ENCODE assay signal across 10 cellular contexts in genomic region chr10:103833731-103834365, GRCh38. TPM values are rescaled to one million over a fixed set of nuclear protein-coding genes. Genes with fewer than 3 reads are reported as not detected.
DNase-seq lines count a peak whose midpoint lies in the region; ATAC-seq, FAIRE-seq and TF ChIP-seq lines count a peak whose summit lies in the region.
"Had no signal": no experiment of that assay in that cellular context is flagged by ENCODE, and none has a peak within 500 bp of the region (broad histone marks: within the 10 kb centered on the region; RNA-seq: fewer than 3 reads in every experiment).

No MANE protein-coding gene starts in this region.

- H3K27ac ChIP-seq in GM23338 (ENCODE audit: low read depth) (0 out of 2 replicates have a peak overlapping the region, but pooled peaks have one; percentile 72), adrenal gland (peak overlapping the region in 4 of 5 donors; percentile 9 to 79 (median 43)), kidney (ENCODE audit: low read depth in 2 of 2, low read length in 2 of 2) (peak overlapping the region in 1 of 2 donors; percentile 58), smooth muscle cell (ENCODE audit: low read depth) (peak overlapping the region; percentile 89), trophoblast cell (ENCODE audit: low read depth, low read length) (no peak overlapping the region)
- H3K27ac ChIP-seq: SJSA1 had no signal

- peak overlapping the region; percentile 30; the same call in 1 of the 3 replicates for H3K4me3 Mint-ChIP-seq in GM23338

- FAIRE-seq in kidney (lab: Jason Lieb, UNC), result no peak

- no peaks in the 10 kb centered on the region for H3K27me3 Mint-ChIP-seq in GM23338 (ENCODE audit: insufficient read depth, low read depth, poor library complexity)

- no peak overlapping the region for H3K4ac ChIP-seq in trophoblast cell (ENCODE audit: low read depth, low read length)

- H4K20me1 ChIP-seq in GM23338 (replicated peaks; ENCODE audit: insufficient read depth), result no peaks in the 10 kb centered on the region
- H4K20me1 ChIP-seq in smooth muscle cell (ENCODE audit: low read depth), result peaks cover 96% of the 10 kb centered on the region

- H3F3A ChIP-seq in GM23338 (replicated peaks; ENCODE audit: low read depth) (no peaks in the 10 kb centered on the region), smooth muscle cell (ENCODE audit: low read depth) (peaks cover 36% of the 10 kb centered on the region)

- DNase-seq in GM23338 (ENCODE audit: low spot score), result peak; percentile 86
- peak; percentile 55 to 83 (median 68) for DNase-seq in adrenal gland
- peak; percentile 88 for DNase-seq in kidney
- no peak for DNase-seq in smooth muscle cell (lab: John Stamatoyannopoulos, UW; ENCODE audit: unreplicated experiment)
- DNase-seq in NCI-H1694 treated with DMSO at 0.1 percent for 48 hours (lab: John Stamatoyannopoulos, UW), result no peak
- DNase-seq in activated CD4-positive, alpha-beta T cell treated with anti-CD3 and anti-CD28 coated beads, Interleukin-2, amount 50 U/mL, for 48 hours, result no peak
- no peak for DNase-seq in trophoblast cell
- DNase-seq: activated effector memory CD4-positive, alpha-beta T cell treated with Interleukin-2 at 50 U/mL for 16 hours had no signal

- no peaks in the 10 kb centered on the region for H3K27me3 ChIP-seq in GM23338 (ENCODE audit: insufficient read depth)
- no peaks in the 10 kb centered on the region for H3K27me3 ChIP-seq in adrenal gland
- no peaks in the 10 kb centered on the region for H3K27me3 ChIP-seq in smooth muscle cell (ENCODE audit: low read depth)
- H3K27me3 ChIP-seq in trophoblast cell (ENCODE audit: insufficient read depth, low read length), result no peaks in the 10 kb centered on the region
- H3K27me3 ChIP-seq: SJSA1 had no signal

- H2AK5ac ChIP-seq in trophoblast cell (ENCODE audit: low read length), result no peak overlapping the region

- H3K4me2 ChIP-seq in GM23338 (peak overlapping the region; percentile 77), smooth muscle cell (peak overlapping the region; percentile 27), trophoblast cell (ENCODE audit: low read length) (no peak overlapping the region)

- H3K23ac ChIP-seq in trophoblast cell (ENCODE audit: low read length), result no peak overlapping the region

- no peaks in the 10 kb centered on the region for H3K9me3 ChIP-seq in adrenal gland (replicated peaks in 1 of 3)
- no peaks in the 10 kb centered on the region for H3K9me3 ChIP-seq in kidney (ENCODE audit: control insufficient read depth in 1 of 2, low read length in 2 of 2)
- H3K9me3 ChIP-seq in smooth muscle cell (replicated peaks; ENCODE audit: low read depth), result no peaks in the 10 kb centered on the region
- no peaks in the 10 kb centered on the region for H3K9me3 ChIP-seq in trophoblast cell (ENCODE audit: insufficient read depth, low read depth, low read length)
- H3K9me3 ChIP-seq: SJSA1 had no signal

- H3K4me1 Mint-ChIP-seq in GM23338, result peaks cover 45% of the 10 kb centered on the region

- H3K79me1 ChIP-seq in trophoblast cell (ENCODE audit: low read length), result peaks cover 2% of the 10 kb centered on the region

- H3K9ac ChIP-seq in kidney (ENCODE audit: low read length in 2 of 2) (no peak overlapping the region), smooth muscle cell (ENCODE audit: low read depth) (no peak overlapping the region), trophoblast cell (ENCODE audit: low read length) (no peak overlapping the region)

- H3K79me2 ChIP-seq in GM23338 (replicated peaks; ENCODE audit: insufficient read depth) (no peaks in the 10 kb centered on the region), smooth muscle cell (ENCODE audit: low read depth) (peaks cover 96% of the 10 kb centered on the region), trophoblast cell (ENCODE audit: control insufficient read depth, insufficient read depth, low read length, poor library complexity) (peaks cover 2% of the 10 kb centered on the region)

- H3K18ac ChIP-seq in trophoblast cell (ENCODE audit: low read length), result no peak overlapping the region

- no peak overlapping the region for H4K12ac ChIP-seq in trophoblast cell (ENCODE audit: low read depth, low read length)

- no peaks in the 10 kb centered on the region for H3K9me2 ChIP-seq in GM23338 (ENCODE audit: insufficient read depth)

- 50 to 58% (median 54%) methylated on average over 5 of the region's 5 CpGs for WGBS in adrenal gland, 4 donors
- 52% methylated on average over 5 of the region's 5 CpGs for WGBS in smooth muscle cell (ENCODE audit: low lambda C conversion rate)
- whole genome bisulfite sequencing in trophoblast cell (ENCODE audit: extremely low coverage, insufficient coverage, insufficient read length), result no CpG with 5 or more reads among the region's 5 CpGs

- TF ChIP-seq POLR2A in adrenal gland (IDR thresholded peaks at IDR 0.05), result no peak

- H4K8ac ChIP-seq in trophoblast cell (ENCODE audit: low read depth, low read length), result no peak overlapping the region

- H3K27ac Mint-ChIP-seq in GM23338, result peak overlapping the region; percentile 84

- H3K4me1 ChIP-seq in GM23338 (ENCODE audit: insufficient read depth), result peaks cover 30% of the 10 kb centered on the region; the same call in 1 of the 2 replicates
- peaks cover 0 to 11% of the 10 kb centered on the region in 2 donors for H3K4me1 ChIP-seq in adrenal gland (replicated peaks in 1 of 2)
- H3K4me1 ChIP-seq in kidney (ENCODE audit: control insufficient read depth in 1 of 2, insufficient read depth in 1 of 2, low read depth in 1 of 2, low read length in 2 of 2), result peaks cover 5 to 8% of the 10 kb centered on the region in 2 donors
- peaks cover 45% of the 10 kb centered on the region for H3K4me1 ChIP-seq in smooth muscle cell (ENCODE audit: low read depth)
- peaks cover 5 to 8% of the 10 kb centered on the region in 2 experiments for H3K4me1 ChIP-seq in trophoblast cell (ENCODE audit: control insufficient read depth in 1 of 2, insufficient read depth in 2 of 2, low read length in 2 of 2)

- H2BK12ac ChIP-seq in trophoblast cell (ENCODE audit: low read length), result no peak overlapping the region

- intact Hi-C loops in adrenal gland (cut with DNase I), result no loop called here
- intact Hi-C loops in kidney (cut with DNase I), result no loop called here

- H3K4me3 ChIP-seq in GM23338 (peak overlapping the region; percentile 44), adrenal gland (no peak overlapping the region), kidney (ENCODE audit: low read length in 2 of 2) (no peak overlapping the region), smooth muscle cell (no peak overlapping the region), trophoblast cell (ENCODE audit: low read depth, low read length) (no peak overlapping the region)
- H3K4me3 ChIP-seq: SJSA1 had no signal

- no peak overlapping the region for H2BK5ac ChIP-seq in trophoblast cell (ENCODE audit: low read depth, low read length, poor library complexity)

- H3K14ac ChIP-seq in trophoblast cell (ENCODE audit: low read length), result no peak overlapping the region

- H3K9me3 Mint-ChIP-seq in GM23338, result peaks cover 16% of the 10 kb centered on the region; the same call in 2 of the 3 replicates

- H3K36me3 ChIP-seq in GM23338 (ENCODE audit: insufficient read depth), result no peaks in the 10 kb centered on the region
- H3K36me3 ChIP-seq in adrenal gland (replicated peaks in 1 of 2), result no peaks in the 10 kb centered on the region
- H3K36me3 ChIP-seq in kidney (ENCODE audit: control insufficient read depth in 1 of 2, insufficient read depth in 2 of 2, low read length in 2 of 2), result no peaks in the 10 kb centered on the region
- no peaks in the 10 kb centered on the region for H3K36me3 ChIP-seq in smooth muscle cell (ENCODE audit: low read depth)
- no peaks in the 10 kb centered on the region for H3K36me3 ChIP-seq in trophoblast cell (ENCODE audit: control insufficient read depth in 1 of 2, insufficient read depth in 2 of 2, low read length in 2 of 2)
- H3K36me3 ChIP-seq: SJSA1 had no signal

- ATAC-seq in GM23338 (peak; percentile 80), GM19035 (IDR thresholded peaks at IDR 0.05; ENCODE audit: unreplicated experiment) (no peak)

- H2BK120ac ChIP-seq in trophoblast cell (ENCODE audit: insufficient read depth, low read length, poor library complexity), result no peak overlapping the region

- TF ChIP-seq CTCF in GM23338 (conservative IDR thresholded peaks at IDR 0.05; ENCODE audit: low read depth in 2 of 2) (no peak), adrenal gland (IDR thresholded peaks at IDR 0.05) (no peak), kidney (IDR thresholded peaks at IDR 0.05; ENCODE audit: borderline replicate concordance, extremely low read depth, insufficient read depth) (no peak), smooth muscle cell (IDR thresholded peaks at IDR 0.05; ENCODE audit: borderline replicate concordance, insufficient read depth, poor library complexity, severe bottlenecking) (no peak)

- no peak overlapping the region for H4K91ac ChIP-seq in trophoblast cell (ENCODE audit: low read depth, low read length)

- H3K36me3 Mint-ChIP-seq in GM23338 (ENCODE audit: low read depth), result peaks cover 3% of the 10 kb centered on the region; the same call in 2 of the 3 replicates

- peak overlapping the region; percentile 74 for H2AFZ ChIP-seq in GM23338
- H2AFZ ChIP-seq in smooth muscle cell (ENCODE audit: low read depth), result no peak overlapping the region
- no peak overlapping the region for H2AFZ ChIP-seq in trophoblast cell (ENCODE audit: insufficient read depth, low read length, poor library complexity)

TF ChIP-seq in GM23338, 12 proteins besides CTCF, POLR2A, EP300 and RAD21:
- 0 out of 2 replicates have a peak, but pooled peaks have one; percentile 16 for TF ChIP-seq ETS1 (IDR thresholded peaks at IDR 0.05)
- TF ChIP-seq ZNF331 (CRISPR knock-in tag; IDR thresholded peaks at IDR 0.05; ENCODE audit: low read depth), result no peak

RNA-seq across cellular contexts. Expression of gene SH3PXD2A, which starts 21.5 kb away (rescaled TPM):
- total RNA-seq in GM23338 (2014; rRNA removed; shearing (Covaris generic)), result 4.6 and 5.0 TPM in 2 replicates
- polyA plus RNA-seq in GM23338 (2016; fragmentation: Nextera tagmentation; extraction: Ambion mirVana) (1.8 and 1.9 TPM in 2 replicates), adrenal gland (10 to 100 TPM; 10.4 to 19.2 (median 10.5) TPM), kidney (ENCODE audit: insufficient read depth, low read depth, low replicate concordance) (2.4 TPM), smooth muscle cell (30.1 and 33.4 TPM in 2 replicates)
- total RNA-seq in adrenal gland (10 to 100 TPM; 14.6 to 34.5 (median 20.1) TPM), kidney (20.1 TPM), smooth muscle cell (37.6 and 37.9 TPM in 2 replicates)
- 8.3 and 8.6 TPM in 2 replicates for polyA plus RNA-seq in trophoblast cell (2013)

Comparison
In these comparisons a context has a peak if more than half of its experiments do, and no peak if none do; other contexts are left out.
1. DNase-seq: peak in GM23338 (single experiment), adrenal gland (7 of 7) and kidney (single experiment); none in smooth muscle cell (single experiment), NCI-H1694 treated with DMSO at 0.1 percent for 48 hours (single experiment), activated CD4-positive, alpha-beta T cell treated with anti-CD3 and anti-CD28 coated beads, Interleukin-2, amount 50 U/mL, for 48 hours (0 of 2) and trophoblast cell (0 of 2).